In genomic region chr16:85945424-85945751, GRCh38 we compare ENCODE assay signal across 21 cellular contexts. TPM values are rescaled to one million over a fixed set of nuclear protein-coding genes. Genes with fewer than 3 reads are reported as not detected.
A peak's percentile ranks its signal among the peaks of the same experiment; 100 is the strongest.
DNase-seq lines count a peak whose midpoint lies in the region; ATAC-seq and TF ChIP-seq lines count a peak whose summit lies in the region.
"Had no signal": no experiment of that assay in that cellular context is flagged by ENCODE, and none has a peak within 500 bp of the region (broad histone marks: within the 10 kb centered on the region; RNA-seq: fewer than 3 reads in every experiment).

No MANE protein-coding gene starts in this region.

- peak overlapping the region; percentile 38 for H3K9ac ChIP-seq in SU-DHL-6 (ENCODE audit: low read length)

- H3K9me3 Mint-ChIP-seq in naive thymus-derived CD4-positive, alpha-beta T cell = no peaks in the 10 kb centered on the region
- H3K9me3 Mint-ChIP-seq: brain had no signal

- ATAC-seq in naive thymus-derived CD4-positive, alpha-beta T cell = no peak
- no peak for ATAC-seq in GM18519 (IDR thresholded peaks at IDR 0.05; ENCODE audit: low FRiP score, unreplicated experiment)

- no peaks in the 10 kb centered on the region for H3K27me3 ChIP-seq in GM06990 (replicated peaks; ENCODE audit: control insufficient read depth, insufficient read depth, low read length)
- H3K27me3 ChIP-seq in SU-DHL-6 (ENCODE audit: low read length) = no peaks in the 10 kb centered on the region
- no peaks in the 10 kb centered on the region for H3K27me3 ChIP-seq in naive thymus-derived CD4-positive, alpha-beta T cell (ENCODE audit: control insufficient read depth in 2 of 2, insufficient read depth in 2 of 2, low read length in 2 of 2)
- H3K27me3 ChIP-seq in effector memory CD4-positive, alpha-beta T cell (replicated peaks; ENCODE audit: control insufficient read depth, insufficient read depth, low read length, poor library complexity, severe bottlenecking) = no peaks in the 10 kb centered on the region
- H3K27me3 ChIP-seq: tibial nerve had no signal

- intact Hi-C loops in naive thymus-derived CD4-positive, alpha-beta T cell (cut with micrococcal nuclease) = no loop called here

- H3K27ac Mint-ChIP-seq in naive thymus-derived CD4-positive, alpha-beta T cell = peak overlapping the region in 8 of 9 donors; percentile 6 to 83 (median 69)

- H3K9me3 ChIP-seq in SU-DHL-6 (ENCODE audit: insufficient read depth, low read length) = no peaks in the 10 kb centered on the region
- H3K9me3 ChIP-seq in naive thymus-derived CD4-positive, alpha-beta T cell (ENCODE audit: control insufficient read depth in 2 of 3, low read length in 3 of 3) = no peaks in the 10 kb centered on the region
- no peaks in the 10 kb centered on the region for H3K9me3 ChIP-seq in effector memory CD4-positive, alpha-beta T cell (ENCODE audit: control insufficient read depth, low read length)
- H3K9me3 ChIP-seq: tibial nerve had no signal

- H3K36me3 ChIP-seq in GM06990 (ENCODE audit: control insufficient read depth, insufficient read depth, low read length) (no peaks in the 10 kb centered on the region), SU-DHL-6 (ENCODE audit: low read length) (no peaks in the 10 kb centered on the region)
- H3K36me3 ChIP-seq in naive thymus-derived CD4-positive, alpha-beta T cell (ENCODE audit: control insufficient read depth in 2 of 3, insufficient read depth in 3 of 3, low read length in 3 of 3) = no peaks in the 10 kb centered on the region
- H3K36me3 ChIP-seq in effector memory CD4-positive, alpha-beta T cell (ENCODE audit: control insufficient read depth, insufficient read depth, low read length) = no peaks in the 10 kb centered on the region
- H3K36me3 ChIP-seq: tibial nerve had no signal

- H3K27ac ChIP-seq in SU-DHL-6 (ENCODE audit: low read depth, low read length) = peak overlapping the region; percentile 77
- peak overlapping the region; percentile 19 for H3K27ac ChIP-seq in naive thymus-derived CD4-positive, alpha-beta T cell (ENCODE audit: low read depth, low read length)
- H3K27ac ChIP-seq in effector memory CD4-positive, alpha-beta T cell (ENCODE audit: insufficient read depth, low read length, poor library complexity, severe bottlenecking) = no peak overlapping the region
- H3K27ac ChIP-seq: 22Rv1, C4-2B, PC-9, tibial nerve had no signal

- H3K9me2 ChIP-seq in SU-DHL-6 (replicated peaks; ENCODE audit: insufficient read depth, low read length) = no peaks in the 10 kb centered on the region

- H3K4me2 ChIP-seq in SU-DHL-6 (ENCODE audit: low read depth, low read length, poor library complexity, severe bottlenecking) = peak overlapping the region; percentile 51
- H3K4me2 ChIP-seq: PC-9 had no signal

- peaks cover 25 to 42% (median 34%) of the 10 kb centered on the region in 7 donors for H3K4me1 Mint-ChIP-seq in naive thymus-derived CD4-positive, alpha-beta T cell

- no peaks in the 10 kb centered on the region for H3K36me3 Mint-ChIP-seq in naive thymus-derived CD4-positive, alpha-beta T cell
- H3K36me3 Mint-ChIP-seq: brain had no signal

- DNase-seq in NCI-H1694 treated with DMSO at 0.1 percent for 48 hours (lab: John Stamatoyannopoulos, UW) (peak; percentile 38), NCI-H1694 (lab: John Stamatoyannopoulos, UW) (no peak), GM06990 (ENCODE audit: extremely low read depth, insufficient read length) (no peak)
- peak in 1 of 9 donors; percentile 1 for DNase-seq in naive thymus-derived CD4-positive, alpha-beta T cell
- DNase-seq in activated CD4-positive, CD25-positive, alpha-beta regulatory T cell treated with anti-CD3 and anti-CD28 coated beads, Interleukin-2, amount 50 U/mL, for 72 hours = no peak
- DNase-seq in effector memory CD4-positive, alpha-beta T cell = no peak
- DNase-seq: activated CD4-positive, alpha-beta T cell treated with anti-CD3 and anti-CD28 coated beads for 48 hours; activated effector memory CD4-positive, alpha-beta T cell treated with anti-CD3 and anti-CD28 coated beads, Interleukin-2, amount 50 U/mL, for 16 hours; dermis blood vessel endothelial cell; DMS53; KG1; NCI-H1417; PC-9; T1000 had no signal

- peaks cover 14 to 22% of the 10 kb centered on the region in 2 donors for H3K4me1 ChIP-seq in naive thymus-derived CD4-positive, alpha-beta T cell (ENCODE audit: control insufficient read depth in 2 of 2, insufficient read depth in 2 of 2, low read length in 2 of 2)
- H3K4me1 ChIP-seq in effector memory CD4-positive, alpha-beta T cell (ENCODE audit: control insufficient read depth, insufficient read depth, low read length, poor library complexity, severe bottlenecking) = peaks cover 7% of the 10 kb centered on the region

- H2AFZ ChIP-seq in SU-DHL-6 (ENCODE audit: low read depth, low read length, severe bottlenecking) = no peak overlapping the region
- H2AFZ ChIP-seq: PC-9 had no signal

- no peak for TF ChIP-seq CTCF in GM06990 (IDR thresholded peaks at IDR 0.05; ENCODE audit: insufficient read depth, low read length, poor library complexity, severe bottlenecking)
- no peak for TF ChIP-seq CTCF in SU-DHL-6 (IDR thresholded peaks at IDR 0.05; ENCODE audit: insufficient read depth, low read length, poor library complexity, severe bottlenecking)

- peak overlapping the region in 8 of 10 donors; percentile 50 to 76 (median 66) for H3K4me3 Mint-ChIP-seq in naive thymus-derived CD4-positive, alpha-beta T cell
- H3K4me3 Mint-ChIP-seq: brain had no signal

- no peaks in the 10 kb centered on the region for H3K79me2 ChIP-seq in SU-DHL-6 (ENCODE audit: insufficient read depth, low read length)

- H3K4me3 ChIP-seq in GM06990 (replicated peaks; ENCODE audit: low read depth, low read length) = peak overlapping the region; percentile 48
- peak overlapping the region; percentile 28 for H3K4me3 ChIP-seq in SU-DHL-6 (ENCODE audit: insufficient read depth, low read length, poor library complexity, severe bottlenecking)
- H3K4me3 ChIP-seq in naive thymus-derived CD4-positive, alpha-beta T cell (ENCODE audit: low read length) = no peak overlapping the region
- H3K4me3 ChIP-seq in effector memory CD4-positive, alpha-beta T cell (ENCODE audit: insufficient read depth, low read depth, low read length, poor library complexity, severe bottlenecking) = no peak overlapping the region
- H3K4me3 ChIP-seq: PC-9 had no signal

- H3K27me3 Mint-ChIP-seq in naive thymus-derived CD4-positive, alpha-beta T cell = peaks cover 0 to 20% (median 0%) of the 10 kb centered on the region in 5 donors

- CTCF ChIA-PET in naive thymus-derived CD4-positive, alpha-beta T cell (lab: Charles Lee) = interaction anchor here (0.6 to 1.0 kb wide), 2 partner anchors 12 to 126 kb away, joined by 3 to 6 read pairs; no protein-coding TSS in a partner anchor

- peaks cover 28% of the 10 kb centered on the region for H3F3A ChIP-seq in SU-DHL-6 (ENCODE audit: insufficient read depth)

- no peaks in the 10 kb centered on the region for H4K20me1 ChIP-seq in SU-DHL-6 (ENCODE audit: low read depth, low read length)

- POLR2A ChIA-PET in naive thymus-derived CD4-positive, alpha-beta T cell (lab: Charles Lee) = no interaction called here

RNA-seq across cellular contexts. Expression of gene IRF8, which starts 46.4 kb away (rescaled TPM):
- total RNA-seq in naive thymus-derived CD4-positive, alpha-beta T cell = 100 to 1,000 TPM in 1 of 5 experiments, 10 to 100 TPM in 2, 1 to 10 TPM in 2; 3.5 to 105 (median 19.9) TPM
- 1 to 10 TPM; 4.5 to 6.4 TPM for polyA plus RNA-seq in naive thymus-derived CD4-positive, alpha-beta T cell
- total RNA-seq: NCI-H460, PC-9 had no signal

Comparison
In these comparisons a context has a peak if more than half of its experiments do, and no peak if none do; other contexts are left out.
1. H3K4me3 ChIP-seq: peak in GM06990 (single experiment) and SU-DHL-6 (single experiment); none in naive thymus-derived CD4-positive, alpha-beta T cell (single experiment) and effector memory CD4-positive, alpha-beta T cell (single experiment).